Comparison of ENCODE assay signal across 18 cellular contexts in the genomic region with DNA sequence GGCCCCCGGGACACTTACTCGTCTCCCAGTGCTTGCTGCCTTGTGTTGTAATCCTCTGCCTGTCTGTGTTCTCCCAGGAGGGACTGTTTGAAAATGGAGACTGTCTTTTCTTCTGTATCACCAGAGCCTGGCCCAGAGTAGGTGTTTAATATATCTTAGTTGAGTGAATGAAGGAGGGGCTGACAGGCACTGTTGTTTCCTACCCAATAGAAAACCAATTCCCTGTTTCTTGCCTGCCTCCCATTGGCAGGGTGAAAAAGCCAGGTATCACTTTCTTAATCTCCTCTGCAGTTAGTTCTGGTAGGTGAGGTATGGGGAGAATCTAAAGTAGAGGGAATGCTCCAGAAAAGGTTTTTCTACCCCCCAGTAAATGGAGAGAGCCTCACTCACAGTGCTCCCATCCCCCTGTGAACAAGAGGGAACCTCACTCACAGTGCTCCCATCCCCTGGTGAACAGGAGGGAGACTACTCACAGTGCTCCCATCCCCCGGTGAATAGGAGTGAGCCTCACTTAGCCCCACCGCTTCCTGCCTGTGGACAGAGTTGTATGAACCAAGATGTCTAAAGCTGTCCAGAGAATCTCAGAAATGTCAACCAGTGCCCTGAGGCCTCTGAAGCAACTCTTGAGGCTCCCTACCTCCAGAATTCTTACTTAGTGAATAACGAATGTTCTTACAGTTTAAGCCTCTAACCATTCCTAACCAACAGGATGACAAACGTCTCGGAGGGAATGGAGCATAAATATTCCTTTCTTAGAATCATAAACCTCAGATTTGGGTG. TPM values are rescaled to one million over a fixed set of nuclear protein-coding genes. Genes with fewer than 3 reads are reported as not detected.
DNase-seq lines count a peak whose midpoint lies in the region; ATAC-seq and TF ChIP-seq lines count a peak whose summit lies in the region.
"Had no signal": no experiment of that assay in that cellular context is flagged by ENCODE, and none has a peak within 500 bp of the region (broad histone marks: within the 10 kb centered on the region; RNA-seq: fewer than 3 reads in every experiment).

A gene (minus strand): TSS at position 122 of the 780 bp plus-strand sequence. CDS start 1,364 bp downstream, outside the sequence.

- H3K9me3 ChIP-seq in naive thymus-derived CD4-positive, alpha-beta T cell (ENCODE audit: control insufficient read depth in 2 of 3, low read length in 3 of 3): no peaks in the 10 kb centered on the region
- H3K9me3 ChIP-seq in esophagus squamous epithelium: no peaks in the 10 kb centered on the region
- H3K9me3 ChIP-seq: colonic mucosa had no signal

- no peaks in the 10 kb centered on the region for H3K27me3 ChIP-seq in naive thymus-derived CD4-positive, alpha-beta T cell (ENCODE audit: control insufficient read depth in 2 of 2, insufficient read depth in 2 of 2, low read length in 2 of 2)
- no peaks in the 10 kb centered on the region for H3K27me3 ChIP-seq in esophagus squamous epithelium
- H3K27me3 ChIP-seq: colonic mucosa had no signal

- 78 to 81% methylated on average over 6 to 7 of the region's 7 CpGs for WGBS in esophagus squamous epithelium, 2 donors

- peak within 1 kb of the TSS; percentile 17 for H3K27ac Mint-ChIP-seq in activated naive CD4-positive, alpha-beta T cell treated with anti-CD3 and anti-CD28 coated beads, Interleukin-2, amount 10 ng/mL, durations not matched to agents 7 days and 5 days
- H3K27ac Mint-ChIP-seq in naive thymus-derived CD4-positive, alpha-beta T cell: peak within 1 kb of the TSS in 6 of 9 donors; percentile 12 to 88 (median 40)
- no peak within 1 kb of the TSS for H3K27ac Mint-ChIP-seq in activated CD4-positive, alpha-beta memory T cell treated with anti-CD3 and anti-CD28 coated beads, Interleukin-2, amount 10 ng/mL, durations not matched to agents 7 days and 5 days
- H3K27ac Mint-ChIP-seq: activated B cell treated with CpG ODN at 0.5 μM for 24 hours had no signal

- TF ChIP-seq CTCF in fibroblast of villous mesenchyme (IDR thresholded peaks at IDR 0.05; ENCODE audit: insufficient read depth, low read depth, low read length) (no peak), esophagus squamous epithelium (IDR thresholded peaks at IDR 0.05) (no peak)

- H3K36me3 ChIP-seq in naive thymus-derived CD4-positive, alpha-beta T cell (ENCODE audit: control insufficient read depth in 2 of 3, insufficient read depth in 3 of 3, low read length in 3 of 3): no peaks in the 10 kb centered on the region
- no peaks in the 10 kb centered on the region for H3K36me3 ChIP-seq in esophagus squamous epithelium
- H3K36me3 ChIP-seq: colonic mucosa had no signal

- no peak for DNase-seq in activated naive CD4-positive, alpha-beta T cell treated with anti-CD3 and anti-CD28 coated beads, Interleukin-2, amount 10 ng/mL, durations not matched to agents 7 days and 5 days
- DNase-seq in activated naive CD4-positive, alpha-beta T cell treated with anti-CD3 and anti-CD28 coated beads, Interleukin-2, amount 50 U/mL, for 16 hours: no peak
- peak; percentile 11 for DNase-seq in fibroblast of villous mesenchyme (ENCODE audit: low read depth)
- DNase-seq in naive thymus-derived CD4-positive, alpha-beta T cell: no peak
- no peak for DNase-seq in superior temporal gyrus (ENCODE audit: extremely low spot score)
- DNase-seq in globus pallidus (ENCODE audit: low spot score): no peak
- no peak for DNase-seq in activated CD4-positive, alpha-beta memory T cell treated with anti-CD3 and anti-CD28 coated beads, Interleukin-2, amount 10 ng/mL, durations not matched to agents 7 days and 5 days
- no peak for DNase-seq in esophagus squamous epithelium (lab: John Stamatoyannopoulos, UW)
- DNase-seq: 8988T; activated B cell treated with CpG ODN at 0.5 μM for 24 hours; activated naive CD8-positive, alpha-beta T cell treated with anti-CD3 and anti-CD28 coated beads, Interleukin-2, amount 50 U/mL, for 24 hours; activated T-cell treated with anti-CD3 and anti-CD28 coated beads for 4 hours; colonic mucosa; retina; stimulated activated naive CD4-positive, alpha-beta T cell; SW 1271 had no signal

- CTCF ChIA-PET in activated naive CD4-positive, alpha-beta T cell treated with anti-CD3 and anti-CD28 coated beads, Interleukin-2, amount 10 ng/mL, durations not matched to agents 7 days and 5 days (lab: Charles Lee): no interaction called here
- CTCF ChIA-PET in naive thymus-derived CD4-positive, alpha-beta T cell (lab: Charles Lee): no interaction called here
- CTCF ChIA-PET in activated CD4-positive, alpha-beta memory T cell treated with anti-CD3 and anti-CD28 coated beads, Interleukin-2, amount 10 ng/mL, durations not matched to agents 7 days and 5 days (lab: Charles Lee): no interaction called here

- H3K4me3 Mint-ChIP-seq in activated naive CD4-positive, alpha-beta T cell treated with anti-CD3 and anti-CD28 coated beads, Interleukin-2, amount 10 ng/mL, durations not matched to agents 7 days and 5 days: no peak within 1 kb of the TSS
- peak within 1 kb of the TSS in 1 of 10 donors; percentile 74 for H3K4me3 Mint-ChIP-seq in naive thymus-derived CD4-positive, alpha-beta T cell
- H3K4me3 Mint-ChIP-seq in activated CD4-positive, alpha-beta memory T cell treated with anti-CD3 and anti-CD28 coated beads, Interleukin-2, amount 10 ng/mL, durations not matched to agents 7 days and 5 days: no peak within 1 kb of the TSS
- H3K4me3 Mint-ChIP-seq: activated B cell treated with CpG ODN at 0.5 μM for 24 hours; activated naive CD8-positive, alpha-beta T cell treated with anti-CD3 and anti-CD28 coated beads, Interleukin-2, amount 50 U/mL, for 24 hours had no signal

- intact Hi-C loops in naive thymus-derived CD4-positive, alpha-beta T cell (cut with micrococcal nuclease): no loop called here
- intact Hi-C loops in esophagus squamous epithelium (cut with DNase I): no loop called here

- no peaks in the 10 kb centered on the region for H3K9me3 Mint-ChIP-seq in activated naive CD4-positive, alpha-beta T cell treated with anti-CD3 and anti-CD28 coated beads, Interleukin-2, amount 10 ng/mL, durations not matched to agents 7 days and 5 days
- peaks cover 0 to 2% (median 0%) of the 10 kb centered on the region in 11 donors for H3K9me3 Mint-ChIP-seq in naive thymus-derived CD4-positive, alpha-beta T cell
- no peaks in the 10 kb centered on the region for H3K9me3 Mint-ChIP-seq in activated CD4-positive, alpha-beta memory T cell treated with anti-CD3 and anti-CD28 coated beads, Interleukin-2, amount 10 ng/mL, durations not matched to agents 7 days and 5 days
- H3K9me3 Mint-ChIP-seq: activated B cell treated with CpG ODN at 0.5 μM for 24 hours; activated naive CD8-positive, alpha-beta T cell treated with anti-CD3 and anti-CD28 coated beads, Interleukin-2, amount 50 U/mL, for 24 hours had no signal

- H3K27me3 Mint-ChIP-seq in activated naive CD4-positive, alpha-beta T cell treated with anti-CD3 and anti-CD28 coated beads, Interleukin-2, amount 10 ng/mL, durations not matched to agents 7 days and 5 days: peaks cover 19% of the 10 kb centered on the region
- H3K27me3 Mint-ChIP-seq in naive thymus-derived CD4-positive, alpha-beta T cell: peaks cover 0 to 5% (median 0%) of the 10 kb centered on the region in 5 donors
- no peaks in the 10 kb centered on the region for H3K27me3 Mint-ChIP-seq in activated CD4-positive, alpha-beta memory T cell treated with anti-CD3 and anti-CD28 coated beads, Interleukin-2, amount 10 ng/mL, durations not matched to agents 7 days and 5 days
- H3K27me3 Mint-ChIP-seq: activated B cell treated with CpG ODN at 0.5 μM for 24 hours; activated naive CD8-positive, alpha-beta T cell treated with anti-CD3 and anti-CD28 coated beads, Interleukin-2, amount 50 U/mL, for 24 hours had no signal

- no peak for ATAC-seq in naive thymus-derived CD4-positive, alpha-beta T cell
- ATAC-seq: activated naive CD8-positive, alpha-beta T cell treated with anti-CD3 and anti-CD28 coated beads, Interleukin-2, amount 50 U/mL, for 24 hours had no signal

- H3K4me3 ChIP-seq in fibroblast of villous mesenchyme (ENCODE audit: low read depth, low read length) (no peak within 1 kb of the TSS), esophagus squamous epithelium (no peak within 1 kb of the TSS)
- H3K4me3 ChIP-seq in naive thymus-derived CD4-positive, alpha-beta T cell (ENCODE audit: low read length): no peak within 1 kb of the TSS
- H3K4me3 ChIP-seq: colonic mucosa had no signal

- POLR2A ChIA-PET in naive thymus-derived CD4-positive, alpha-beta T cell (lab: Charles Lee): no interaction called here
- POLR2A ChIA-PET in activated CD4-positive, alpha-beta memory T cell treated with anti-CD3 and anti-CD28 coated beads, Interleukin-2, amount 10 ng/mL, durations not matched to agents 7 days and 5 days (lab: Charles Lee): no interaction called here

- no peak within 1 kb of the TSS for H3K27ac ChIP-seq in naive thymus-derived CD4-positive, alpha-beta T cell (ENCODE audit: low read depth, low read length)
- H3K27ac ChIP-seq in esophagus squamous epithelium: no peak within 1 kb of the TSS
- H3K27ac ChIP-seq: colonic mucosa had no signal

- H3K4me1 Mint-ChIP-seq in activated naive CD4-positive, alpha-beta T cell treated with anti-CD3 and anti-CD28 coated beads, Interleukin-2, amount 10 ng/mL, durations not matched to agents 7 days and 5 days: peaks cover 34% of the 10 kb centered on the region
- H3K4me1 Mint-ChIP-seq in naive thymus-derived CD4-positive, alpha-beta T cell: peaks cover 18 to 54% (median 40%) of the 10 kb centered on the region in 7 donors
- peaks cover 23% of the 10 kb centered on the region for H3K4me1 Mint-ChIP-seq in activated CD4-positive, alpha-beta memory T cell treated with anti-CD3 and anti-CD28 coated beads, Interleukin-2, amount 10 ng/mL, durations not matched to agents 7 days and 5 days

- no peak for TF ChIP-seq POLR2A in esophagus squamous epithelium (IDR thresholded peaks at IDR 0.05)

- H3K4me1 ChIP-seq in naive thymus-derived CD4-positive, alpha-beta T cell (ENCODE audit: control insufficient read depth in 2 of 2, insufficient read depth in 2 of 2, low read length in 2 of 2): peaks cover 18 to 19% of the 10 kb centered on the region in 2 donors
- peaks cover 0 to 35% (median 22%) of the 10 kb centered on the region in 3 donors for H3K4me1 ChIP-seq in esophagus squamous epithelium
- H3K4me1 ChIP-seq: colonic mucosa had no signal

- H3K36me3 Mint-ChIP-seq in activated naive CD4-positive, alpha-beta T cell treated with anti-CD3 and anti-CD28 coated beads, Interleukin-2, amount 10 ng/mL, durations not matched to agents 7 days and 5 days: peaks cover 3% of the 10 kb centered on the region
- no peaks in the 10 kb centered on the region for H3K36me3 Mint-ChIP-seq in naive thymus-derived CD4-positive, alpha-beta T cell
- H3K36me3 Mint-ChIP-seq in activated CD4-positive, alpha-beta memory T cell treated with anti-CD3 and anti-CD28 coated beads, Interleukin-2, amount 10 ng/mL, durations not matched to agents 7 days and 5 days (ENCODE audit: low read depth): no peaks in the 10 kb centered on the region

RNA-seq across cellular contexts. Expression of the gene that starts here (rescaled TPM):
- under 0.01 and 0.86 TPM in 2 replicates for total RNA-seq in fibroblast of villous mesenchyme
- not detected for total RNA-seq in naive thymus-derived CD4-positive, alpha-beta T cell
- polyA plus RNA-seq in naive thymus-derived CD4-positive, alpha-beta T cell: not detected
- total RNA-seq in activated CD4-positive, alpha-beta memory T cell treated with anti-CD3 and anti-CD28 coated beads, Interleukin-2, amount 10 ng/mL, durations not matched to agents 7 days and 5 days: not detected
- 1 to 10 TPM in 2 of 4 donors, under 1 TPM in 2; 0.38 to 5.7 (median 3.2) TPM for total RNA-seq in esophagus squamous epithelium
- total RNA-seq: activated B cell treated with CpG ODN at 0.5 μM for 24 hours, fibroblast of lung, HT1080 had no signal

Comparison
In these comparisons a context has a peak if more than half of its experiments do, and no peak if none do; other contexts are left out.
1. Peak in DNase-seq in fibroblast of villous mesenchyme; RNA of the gene not detected or under 1 TPM.